37 cellular contexts compared by ENCODE assay signal in the genomic region with DNA sequence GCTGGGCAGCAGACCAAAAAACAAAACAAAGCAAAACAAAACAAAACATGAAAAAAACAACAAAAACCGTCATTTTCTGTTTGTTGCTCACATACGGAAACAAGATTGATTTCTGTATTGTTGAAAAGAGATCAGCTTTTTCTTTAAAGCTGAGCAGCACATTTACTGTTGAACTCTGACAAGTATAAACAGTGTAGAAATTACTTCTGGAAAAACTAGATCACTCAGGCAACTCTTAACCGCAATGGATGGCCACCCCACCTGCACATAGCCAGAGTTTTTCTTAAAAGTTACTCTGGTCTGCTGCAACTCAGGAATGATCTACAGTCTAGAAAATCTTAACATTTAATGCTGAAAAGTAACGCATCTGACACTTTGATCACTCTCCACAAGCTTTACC.
"Had no signal": no experiment of that assay in that cellular context is flagged by ENCODE, and none has a peak within 500 bp of the region (broad histone marks: within the 10 kb centered on the region; RNA-seq: fewer than 3 reads in every experiment).

No MANE protein-coding gene starts in this region.

- DNase-seq: activated CD4-positive, alpha-beta T cell treated with anti-CD3 and anti-CD28 coated beads for 1 hour; activated CD4-positive, alpha-beta T cell treated with anti-CD3 and anti-CD28 coated beads for 48 hours; activated CD4-positive, alpha-beta T cell treated with anti-CD3 and anti-CD28 coated beads, Interleukin-2, amount 50 U/mL, for 4 hours; activated CD4-positive, CD25-positive, alpha-beta regulatory T cell; activated CD8-positive, alpha-beta T cell treated with anti-CD3 and anti-CD28 coated beads for 36 hours; activated effector memory CD4-positive, alpha-beta T cell treated with anti-CD3 and anti-CD28 coated beads, Interleukin-2, amount 50 U/mL, for 16 hours; activated naive CD4-positive, alpha-beta T cell; activated naive CD4-positive, alpha-beta T cell treated with anti-CD3 and anti-CD28 coated beads, Interleukin-2, amount 50 U/mL, for 16 hours; activated naive CD8-positive, alpha-beta T cell treated with anti-CD3 and anti-CD28 coated beads for 36 hours; activated T-cell treated with anti-CD3 and anti-CD28 coated beads, Interleukin-2, amount 50 U/mL, for 1 hour; activated T-cell treated with anti-CD3 and anti-CD28 coated beads, Interleukin-2, amount 50 U/mL, for 72 hours; amygdala; body of pancreas; Kasumi-1; KG1; MM.1S; NCI-H1092; NCI-H1417; NCI-H146; NCI-H187; NCI-H2029 treated with DMSO at 0.1 percent for 48 hours; NCI-H2107; NCI-H2171; NCI-H510A; NCI-H526; NCI-H748 treated with DMSO at 0.1 percent for 48 hours; NK-92 treated with Interleukin-12 subunit alpha and Interleukin-12 subunit beta, amount 100 ng/mL, for 24 hours; PC-9; SHP77; SJCRH30; T1000; WERI-Rb-1 had no signal

- H3K27ac ChIP-seq: body of pancreas, breast epithelium, PC-9, SJCRH30, SK-N-MC, WERI-Rb-1 had no signal

- H2AFZ ChIP-seq: PC-9 had no signal

- H3K36me3 ChIP-seq: breast epithelium, SJCRH30, WERI-Rb-1 had no signal

- H3K4me3 ChIP-seq: body of pancreas, breast epithelium, PC-9, SJCRH30, SK-N-MC had no signal

- FAIRE-seq: astrocyte, RCC 7860 had no signal

- ATAC-seq: activated CD8-positive, alpha-beta T cell treated with anti-CD3 and anti-CD28 coated beads for 36 hours; activated T-cell treated with anti-CD3 and anti-CD28 coated beads, Interleukin-2, amount 50 U/mL, for 72 hours; activated T-helper 17 cell treated with anti-CD3 and anti-CD28 coated beads, Interleukin-2, amount 50 U/mL, for 72 hours; body of pancreas had no signal

- H3K4me2 ChIP-seq: PC-9 had no signal

- H3K9me3 ChIP-seq: breast epithelium, SJCRH30 had no signal

- H3K4me1 ChIP-seq: body of pancreas, breast epithelium, SJCRH30 had no signal

- H3K27me3 ChIP-seq: body of pancreas, breast epithelium, SJCRH30 had no signal
